22 cellular contexts compared by ENCODE assay signal in the genomic region with DNA sequence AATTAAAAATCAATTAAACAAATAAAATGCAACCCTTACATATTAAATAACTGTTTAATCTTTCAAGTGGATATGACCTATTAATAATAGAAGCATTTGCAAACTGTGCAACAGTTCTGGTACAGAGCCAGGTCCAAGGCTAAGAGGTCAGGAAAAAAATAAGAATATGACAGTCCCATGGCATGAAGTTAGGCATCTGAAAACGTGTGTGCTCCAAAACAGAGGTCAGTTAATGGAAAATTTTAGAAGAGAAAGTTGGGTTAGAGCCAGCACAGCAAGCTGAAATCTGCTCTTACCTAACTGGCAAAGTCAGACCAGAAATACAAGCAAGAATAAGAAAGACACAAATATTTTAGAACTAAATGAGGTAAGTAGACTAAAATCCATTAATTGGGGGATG.
DNase-seq lines count a peak whose midpoint lies in the region; ATAC-seq, FAIRE-seq and TF ChIP-seq lines count a peak whose summit lies in the region.
"Had no signal": no experiment of that assay in that cellular context is flagged by ENCODE, and none has a peak within 500 bp of the region (broad histone marks: within the 10 kb centered on the region; RNA-seq: fewer than 3 reads in every experiment).

No MANE protein-coding gene starts in this region.

- no peak for TF ChIP-seq CTCF in left ventricle myocardium inferior (IDR thresholded peaks at IDR 0.05; ENCODE audit: borderline replicate concordance)
- no peak for TF ChIP-seq CTCF in pancreas (IDR thresholded peaks at IDR 0.05)

- H3K9me3 ChIP-seq in left ventricle myocardium inferior (replicated peaks) (no peaks in the 10 kb centered on the region), pancreas (no peaks in the 10 kb centered on the region)
- H3K9me3 ChIP-seq: BLaER1, SJSA1 had no signal

- CTCF ChIA-PET in HEK293T (lab: Yijun Ruan, JAX): no interaction called here

- DNase-seq in DMS79 treated with DMSO at 0.1 percent for 48 hours (lab: John Stamatoyannopoulos, UW): peak; percentile 98
- no peak for DNase-seq in RCC 7860 (ENCODE audit: low spot score)
- DNase-seq in left ventricle myocardium inferior: no peak
- peak in 1 of 6 donors; percentile 8 for DNase-seq in pancreas
- DNase-seq in HEK293T (ENCODE audit: extremely low spot score): no peak
- DNase-seq in AG08395 (ENCODE audit: low spot score): no peak
- DNase-seq: CD4-positive, alpha-beta T cell; COR-L47; DND-41; GOT3; HCEC 1CT; IMR-90; NCI-H1092 treated with DMSO at 0.1 percent for 48 hours; NCI-H2081; NCI-H2171; NCI-H446; NCI-H526 had no signal

- H3K27me3 ChIP-seq in left ventricle myocardium inferior (ENCODE audit: low read depth) (no peaks in the 10 kb centered on the region), pancreas (no peaks in the 10 kb centered on the region)
- H3K27me3 ChIP-seq: BLaER1, SJSA1 had no signal

- FAIRE-seq in RCC 7860 (lab: Jason Lieb, UNC) (peak; percentile 40), pancreas (lab: Jason Lieb, UNC) (no peak)
- FAIRE-seq: GM12878 had no signal

- ATAC-seq in pancreas (peak; percentile 55 to 79 (median 76)), GM18520 (IDR thresholded peaks at IDR 0.05; ENCODE audit: unreplicated experiment) (no peak)
- ATAC-seq: GM12878 had no signal

- peak overlapping the region; percentile 58 for H3K4me3 ChIP-seq in left ventricle myocardium inferior
- no peak overlapping the region for H3K4me3 ChIP-seq in pancreas
- H3K4me3 ChIP-seq: BLaER1, GM12878, SJSA1 had no signal

- 1 to 3% methylated on average over 1 of the region's 1 CpG for WGBS in pancreas, 2 donors

- H3K4me1 ChIP-seq in left ventricle myocardium inferior: peaks cover 18% of the 10 kb centered on the region
- peaks cover 4 to 20% (median 8%) of the 10 kb centered on the region in 3 donors for H3K4me1 ChIP-seq in pancreas
- H3K4me1 ChIP-seq: BLaER1, SJSA1 had no signal

- POLR2A ChIA-PET in HEK293T (lab: Yijun Ruan, JAX): no interaction called here

- H3K36me3 ChIP-seq in left ventricle myocardium inferior: no peaks in the 10 kb centered on the region
- H3K36me3 ChIP-seq in pancreas: no peaks in the 10 kb centered on the region
- H3K36me3 ChIP-seq: BLaER1, SJSA1 had no signal

- intact Hi-C loops in left ventricle myocardium inferior (cut with micrococcal nuclease) (no loop called here), pancreas (cut with DNase I) (no loop called here)

- peak overlapping the region; percentile 55 for H3K27ac ChIP-seq in left ventricle myocardium inferior (replicated peaks)
- H3K27ac ChIP-seq in pancreas: no peak overlapping the region
- H3K27ac ChIP-seq: BLaER1, KMS-11, SJSA1 had no signal

TF ChIP-seq in HEK293T, 16 proteins besides CTCF, POLR2A, EP300 and RAD21:
- TF ChIP-seq LEF1 (IDR thresholded peaks at IDR 0.05; ENCODE audit: borderline replicate concordance) (no peak), TARDBP (IDR thresholded peaks at IDR 0.05) (no peak), L3MBTL2 (conservative IDR thresholded peaks at IDR 0.05) (no peak)
TF ChIP-seq in HEK293T: peak in this region for 0.
